Comparison of ENCODE assay signal across 21 cellular contexts in genomic region chr1:114088392-114089299, GRCh38.
A peak's percentile ranks its signal among the peaks of the same experiment; 100 is the strongest.
DNase-seq lines count a peak whose midpoint lies in the region; TF ChIP-seq lines count a peak whose summit lies in the region.
"Had no signal": no experiment of that assay in that cellular context is flagged by ENCODE, and none has a peak within 500 bp of the region (broad histone marks: within the 10 kb centered on the region; RNA-seq: fewer than 3 reads in every experiment).

No MANE protein-coding gene starts in this region.

- peak overlapping the region; percentile 16 for H3K4me2 ChIP-seq in PC-9

- H3K27me3 ChIP-seq in PC-9 (ENCODE audit: insufficient read depth, low read depth) (no peaks in the 10 kb centered on the region), colonic mucosa (no peaks in the 10 kb centered on the region)
- H3K27me3 ChIP-seq: gastrocnemius medialis had no signal

- H3K4me1 ChIP-seq in PC-9 (replicated peaks; ENCODE audit: insufficient read depth) (peaks cover 61% of the 10 kb centered on the region), colonic mucosa (no peaks in the 10 kb centered on the region)
- H3K4me1 ChIP-seq: gastrocnemius medialis, left ventricle myocardium inferior had no signal

- peak; percentile 27 for DNase-seq in activated effector memory CD4-positive, alpha-beta T cell treated with anti-CD3 and anti-CD28 coated beads, Interleukin-2, amount 50 U/mL, for 16 hours
- no peak for DNase-seq in activated effector memory CD4-positive, alpha-beta T cell treated with Interleukin-2 at 50 U/mL for 16 hours
- DNase-seq in PC-9 (peak in 1 of 2 experiments; percentile 90), iPS DF 19.7 (ENCODE audit: low read depth, low spot score) (peak; percentile 52), colonic mucosa (no peak), AG20443 (ENCODE audit: low spot score) (no peak), NCI-H1930 (lab: John Stamatoyannopoulos, UW) (no peak), NCI-H2227 treated with DMSO at 0.1 percent for 48 hours (lab: John Stamatoyannopoulos, UW) (no peak)
- DNase-seq: activated CD4-positive, CD25-positive, alpha-beta regulatory T cell treated with anti-CD3 and anti-CD28 coated beads, Interleukin-2, amount 50 U/mL, for 72 hours; dorsolateral prefrontal cortex; gastrocnemius medialis; GM23248; KG1; left ventricle myocardium inferior; NCI-H2171; NCI-H748 treated with DMSO at 0.1 percent for 48 hours; right cardiac atrium; stimulated activated CD4-positive, alpha-beta T cell treated with anti-CD3 and anti-CD28 coated beads, Interleukin-15, amount 100 ng/mL, for 24 hours; stimulated activated naive B cell treated with anti-CD40 and anti-IgM and Interleukin-4, amounts not matched to agents 10 μg/mL and 1 μg/mL and 100 μg/mL, for 72 hours; T-helper 2 cell had no signal

- peaks cover 45% of the 10 kb centered on the region for H3F3A ChIP-seq in PC-9 (ENCODE audit: insufficient read depth, low read depth)

- no peaks in the 10 kb centered on the region for H3K36me3 ChIP-seq in PC-9 (ENCODE audit: low read depth)
- no peaks in the 10 kb centered on the region for H3K36me3 ChIP-seq in colonic mucosa
- H3K36me3 ChIP-seq: gastrocnemius medialis, left ventricle myocardium inferior had no signal

- no peak for TF ChIP-seq CTCF in PC-9 (conservative IDR thresholded peaks at IDR 0.05)
- TF ChIP-seq CTCF in colonic mucosa (IDR thresholded peaks at IDR 0.05) = no peak

- no peaks in the 10 kb centered on the region for H4K20me1 ChIP-seq in PC-9 (ENCODE audit: insufficient read depth)

- intact Hi-C loops in PC-9 (cut with micrococcal nuclease; ENCODE audit: unreplicated experiment) = no loop called here
- intact Hi-C loops in colonic mucosa (cut with DNase I) = no loop called here

- CTCF ChIA-PET in PC-9 (lab: Charles Lee) = no interaction called here

- H3K27ac ChIP-seq in PC-9 (peak overlapping the region; percentile 73), colonic mucosa (no peak overlapping the region)
- H3K27ac ChIP-seq: C4-2B, dorsolateral prefrontal cortex, gastrocnemius medialis, GM23248, left ventricle myocardium inferior had no signal

- H3K4me3 ChIP-seq in PC-9 (no peak overlapping the region), colonic mucosa (no peak overlapping the region)
- H3K4me3 ChIP-seq: dorsolateral prefrontal cortex, gastrocnemius medialis, GM23248, left ventricle myocardium inferior had no signal

- no TSS peak for BruUV-seq in PC-9 (replicated peaks; lab: Mats Ljungman, UMichigan)

- no peak overlapping the region for H2AFZ ChIP-seq in PC-9
- H2AFZ ChIP-seq: GM23248 had no signal

- no peaks in the 10 kb centered on the region for H3K9me2 ChIP-seq in PC-9 (ENCODE audit: insufficient read depth)

- H3K79me2 ChIP-seq in PC-9 (ENCODE audit: low read depth) = no peaks in the 10 kb centered on the region

- H3K9me3 ChIP-seq in PC-9 (ENCODE audit: insufficient read depth, low read depth) (peaks cover 19% of the 10 kb centered on the region), colonic mucosa (no peaks in the 10 kb centered on the region)
- H3K9me3 ChIP-seq: gastrocnemius medialis, left ventricle myocardium inferior had no signal

- no peak overlapping the region for H3K9ac ChIP-seq in colonic mucosa (ENCODE audit: low read depth in 2 of 2, low read length in 2 of 2)
- H3K9ac ChIP-seq: GM23248 had no signal

- POLR2A ChIA-PET in PC-9 (lab: Charles Lee; ENCODE audit: unreplicated experiment) = no interaction called here

Comparison
In these comparisons a context has a peak if more than half of its experiments do, and no peak if none do; other contexts are left out.
1. DNase-seq: peak in activated effector memory CD4-positive, alpha-beta T cell treated with anti-CD3 and anti-CD28 coated beads, Interleukin-2, amount 50 U/mL, for 16 hours (single experiment) and iPS DF 19.7 (single experiment); none in activated effector memory CD4-positive, alpha-beta T cell treated with Interleukin-2 at 50 U/mL for 16 hours (single experiment), colonic mucosa (single experiment), AG20443 (single experiment), NCI-H1930 (0 of 2) and NCI-H2227 treated with DMSO at 0.1 percent for 48 hours (single experiment).